13 cellular contexts compared by ENCODE assay signal in the genomic region with DNA sequence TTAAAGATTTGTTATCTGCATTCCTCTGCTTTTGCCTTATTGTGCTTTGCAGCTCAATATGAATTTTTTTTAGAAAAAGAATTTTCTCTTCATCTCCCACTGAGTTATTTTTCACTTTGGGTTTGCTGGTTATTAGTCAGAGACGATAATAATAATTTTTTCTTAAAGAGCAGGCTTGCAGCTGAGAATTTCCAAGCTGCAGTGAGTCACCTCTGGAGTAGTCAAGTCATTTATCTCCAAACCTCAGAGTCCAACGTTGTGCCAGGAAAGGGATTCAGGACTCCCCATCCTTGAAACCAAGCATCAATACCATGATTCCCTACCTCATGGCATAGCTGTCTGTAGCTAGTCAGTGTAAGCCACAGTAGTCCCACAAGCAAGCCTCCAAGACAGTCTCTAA. TPM values are rescaled to one million over a fixed set of nuclear protein-coding genes. Genes with fewer than 3 reads are reported as not detected.
DNase-seq lines count a peak whose midpoint lies in the region; ATAC-seq and TF ChIP-seq lines count a peak whose summit lies in the region.
"Had no signal": no experiment of that assay in that cellular context is flagged by ENCODE, and none has a peak within 500 bp of the region (broad histone marks: within the 10 kb centered on the region; RNA-seq: fewer than 3 reads in every experiment).

No MANE protein-coding gene starts in this region.

- H3K9me3 Mint-ChIP-seq in MCF 10A (ENCODE audit: unreplicated experiment), result no peaks in the 10 kb centered on the region

- CTCF ChIA-PET in mammary epithelial cell (lab: Charles Lee; ENCODE audit: low non-redundant PET), result no interaction called here
- CTCF ChIA-PET in MCF 10A (lab: Yijun Ruan, JAX), result interaction anchor here (0.6 to 1.4 kb wide), 2 partner anchors 13 to 128 kb away, joined by 3 to 4 read pairs; no protein-coding TSS in a partner anchor

- intact Hi-C loops in mammary epithelial cell (cut with micrococcal nuclease), result no loop called here
- intact Hi-C loops in MCF 10A (cut with micrococcal nuclease), result no loop called here
- intact Hi-C loops in upper lobe of right lung (cut with DNase I), result no loop called here

- no peaks in the 10 kb centered on the region for H3K27me3 ChIP-seq in mammary epithelial cell (ENCODE audit: insufficient read depth, low read length)
- no peaks in the 10 kb centered on the region for H3K27me3 ChIP-seq in upper lobe of right lung

- H3K36me3 Mint-ChIP-seq in MCF 10A (ENCODE audit: insufficient read depth, unreplicated experiment), result no peaks in the 10 kb centered on the region
- H3K36me3 Mint-ChIP-seq: activated naive CD8-positive, alpha-beta T cell; memory B cell had no signal

- H3K9ac ChIP-seq in mammary epithelial cell (ENCODE audit: insufficient read depth, low read length), result no peak overlapping the region

- no peaks in the 10 kb centered on the region for H4K20me1 ChIP-seq in mammary epithelial cell (ENCODE audit: insufficient read depth, low read length)

- 0% methylated on average over 2 of the region's 2 CpGs for WGBS in mammary epithelial cell (ENCODE audit: low coverage, missing lambda C conversion rate)

- H3K4me1 ChIP-seq in mammary epithelial cell (ENCODE audit: insufficient read depth, low read length), result no peaks in the 10 kb centered on the region
- no peaks in the 10 kb centered on the region for H3K4me1 ChIP-seq in upper lobe of right lung

- H3K4me1 Mint-ChIP-seq in MCF 10A (ENCODE audit: insufficient read depth, unreplicated experiment), result no peaks in the 10 kb centered on the region

- no peaks in the 10 kb centered on the region for H3K79me2 ChIP-seq in mammary epithelial cell (ENCODE audit: insufficient read depth, low read length)

- H3K4me3 ChIP-seq in mammary epithelial cell (replicated peaks in 1 of 3; ENCODE audit: insufficient read depth in 1 of 3, low read depth in 2 of 3, low read length in 3 of 3) (no peak overlapping the region), fibroblast of mammary gland (ENCODE audit: control insufficient read depth, low read depth, low read length) (no peak overlapping the region), upper lobe of right lung (no peak overlapping the region)

- in situ Hi-C loops in mammary epithelial cell (cut with MboI; ENCODE audit: low sequenced_read_pairs in 2 of 2), result no loop called here

- H3K27ac Mint-ChIP-seq in MCF 10A (ENCODE audit: low read depth, unreplicated experiment), result no peak overlapping the region
- H3K27ac Mint-ChIP-seq: activated naive CD8-positive, alpha-beta T cell; memory B cell had no signal

- peak; percentile 67 for DNase-seq in mammary epithelial cell
- no peak for DNase-seq in MCF 10A (ENCODE audit: unreplicated experiment)
- peak; percentile 67 for DNase-seq in NCI-H226
- peak; percentile 79 for DNase-seq in fibroblast of mammary gland (ENCODE audit: low read depth)
- no peak for DNase-seq in upper lobe of right lung
- no peak for DNase-seq in NCI-H1436 treated with DMSO at 0.1 percent for 48 hours (lab: John Stamatoyannopoulos, UW)
- no peak for DNase-seq in NCI-H2081 (lab: John Stamatoyannopoulos, UW)
- DNase-seq: activated CD8-positive, alpha-beta memory T cell treated with anti-CD3 and anti-CD28 coated beads, Interleukin-2, amount 50 U/mL, for 4 hours had no signal

- no peak overlapping the region for H3K4me2 ChIP-seq in mammary epithelial cell (ENCODE audit: insufficient read depth, low read depth, low read length)

- no peak overlapping the region for H3K4me3 Mint-ChIP-seq in MCF 10A (ENCODE audit: unreplicated experiment)
- H3K4me3 Mint-ChIP-seq: activated naive CD8-positive, alpha-beta T cell; memory B cell had no signal

- BruUV-seq in mammary epithelial cell (replicated peaks; lab: Mats Ljungman, UMichigan) (no TSS peak), MCF 10A (replicated peaks; lab: Mats Ljungman, UMichigan) (no TSS peak)

- no peak overlapping the region for H3K27ac ChIP-seq in mammary epithelial cell (ENCODE audit: insufficient read depth, low read depth, low read length)
- no peak overlapping the region for H3K27ac ChIP-seq in upper lobe of right lung
- H3K27ac ChIP-seq: 22Rv1, neutrophil had no signal

- POLR2A ChIA-PET in MCF 10A (lab: Yijun Ruan, JAX), result interaction anchor here (0.9 to 1.1 kb wide), 3 partner anchors 14 to 27 kb away, joined by 3 to 6 read pairs (median 3); partner anchors contain the start of genes ADO and EGR2

- H3K9me3 ChIP-seq in mammary epithelial cell (replicated peaks; ENCODE audit: insufficient read depth, low read length) (no peaks in the 10 kb centered on the region), upper lobe of right lung (no peaks in the 10 kb centered on the region)
- H3K9me3 ChIP-seq: neutrophil had no signal

- no peak overlapping the region for H2AFZ ChIP-seq in mammary epithelial cell (ENCODE audit: low read depth, low read length)

- H3K36me3 ChIP-seq in mammary epithelial cell (ENCODE audit: insufficient read depth, low read length) (no peaks in the 10 kb centered on the region), upper lobe of right lung (no peaks in the 10 kb centered on the region)
- H3K36me3 ChIP-seq: neutrophil had no signal

- TF ChIP-seq CTCF in mammary epithelial cell (conservative IDR thresholded peaks at IDR 0.05 in 1 of 2, IDR thresholded peaks at IDR 0.05 in 1 of 2; ENCODE audit: extremely low read depth in 1 of 2, insufficient read depth in 1 of 2, low read depth in 1 of 2, low read length in 2 of 2) (no peak), MCF 10A (IDR thresholded peaks at IDR 0.05; ENCODE audit: unreplicated experiment) (no peak), fibroblast of mammary gland (conservative IDR thresholded peaks at IDR 0.05; ENCODE audit: control insufficient read depth, insufficient read depth, low read depth, low read length) (no peak), upper lobe of right lung (IDR thresholded peaks at IDR 0.05) (no peak)

- dilution Hi-C loops in mammary epithelial cell (cut with HindIII; ENCODE audit: low sequenced_read_pairs), result no loop called here

- ATAC-seq in HG03439 (IDR thresholded peaks at IDR 0.05; ENCODE audit: unreplicated experiment) (no peak), upper lobe of right lung (no peak)

- H3K27me3 Mint-ChIP-seq in MCF 10A (ENCODE audit: insufficient read depth, unreplicated experiment), result no peaks in the 10 kb centered on the region

RNA-seq across cellular contexts. Expression of gene EGR2, which starts 15.2 kb away (rescaled TPM):
- 1 to 10 TPM in 1 of 2 donors, under 1 TPM in 1; 0.64 to 1.2 TPM for total RNA-seq in mammary epithelial cell
- 0.23 TPM for polyA plus RNA-seq in mammary epithelial cell
- not detected for polyA minus RNA-seq in mammary epithelial cell
- total RNA-seq in MCF 10A (2022), result 0.25 and 1.0 TPM in 2 replicates
- 41.4 TPM for total RNA-seq in upper lobe of right lung

RNA-seq across cellular contexts. Expression of gene ADO, which starts 26.8 kb away (rescaled TPM):
- 10 to 100 TPM; 22.3 to 26.5 TPM for total RNA-seq in mammary epithelial cell
- 9.8 TPM for polyA plus RNA-seq in mammary epithelial cell
- polyA minus RNA-seq in mammary epithelial cell, result 7.7 TPM
- total RNA-seq in MCF 10A (2022), result 22.1 and 24.3 TPM in 2 replicates
- 16.5 TPM for total RNA-seq in upper lobe of right lung

Comparison
In these comparisons a context has a peak if more than half of its experiments do, and no peak if none do; other contexts are left out.
1. DNase-seq: peak in mammary epithelial cell (single experiment), NCI-H226 (single experiment) and fibroblast of mammary gland (single experiment); none in MCF 10A (single experiment), upper lobe of right lung (single experiment), NCI-H1436 treated with DMSO at 0.1 percent for 48 hours (single experiment) and NCI-H2081 (0 of 2).
2. RNA of gene EGR2, which starts 15.2 kb away (total RNA-seq): 41.4 TPM in upper lobe of right lung (single experiment); 0.64 to 1.2 TPM in mammary epithelial cell and 0.25 to 1.0 TPM in MCF 10A; every median in the first group is over 10 times any median in the second.